34 cellular contexts compared by ENCODE assay signal in the genomic region with DNA sequence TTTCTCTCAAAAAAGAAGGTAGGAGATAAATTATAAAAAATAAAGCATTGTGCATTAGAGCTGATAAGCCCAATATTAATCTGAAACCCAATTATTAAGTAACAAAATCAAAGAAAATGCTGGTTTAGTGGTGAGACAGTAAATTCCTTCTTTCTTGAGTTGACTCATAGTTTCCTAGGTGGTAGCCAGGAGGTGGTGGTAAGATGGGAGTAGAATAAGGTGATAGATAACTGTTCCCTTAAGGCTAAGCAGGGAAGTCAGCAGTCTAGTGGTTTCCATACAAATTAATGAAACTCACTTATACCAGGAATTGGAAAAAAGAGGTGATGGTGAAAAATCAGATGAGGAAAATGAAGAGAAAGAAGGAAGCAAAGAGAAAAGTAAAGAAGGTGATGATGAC. TPM values are rescaled to one million over a fixed set of nuclear protein-coding genes. Genes with fewer than 3 reads are reported as not detected.
"Had no signal": no experiment of that assay in that cellular context is flagged by ENCODE, and none has a peak within 500 bp of the region (broad histone marks: within the 10 kb centered on the region; RNA-seq: fewer than 3 reads in every experiment).

No MANE protein-coding gene starts in this region.

- H3K9me3 ChIP-seq: Peyer's patch, SJSA1, SK-N-SH had no signal

- H3K4me3 ChIP-seq: cardiac muscle cell, Peyer's patch, SJSA1 had no signal

- H3K9me2 ChIP-seq: SK-N-SH had no signal

- H3K36me3 ChIP-seq: cardiac muscle cell, Peyer's patch, SJSA1 had no signal

- DNase-seq: activated B cell treated with CpG ODN at 0.5 μM for 24 hours; activated CD4-positive, alpha-beta memory T cell treated with anti-CD3 and anti-CD28 coated beads for 36 hours; activated CD4-positive, alpha-beta T cell treated with anti-CD3 and anti-CD28 coated beads for 4 hours; activated CD4-positive, alpha-beta T cell treated with anti-CD3 and anti-CD28 coated beads, Interleukin-2, amount 50 U/mL, for 1 hour; activated CD4-positive, CD25-positive, alpha-beta regulatory T cell treated with anti-CD3 and anti-CD28 coated beads, Interleukin-2, amount 50 U/mL, for 72 hours; activated CD8-positive, alpha-beta memory T cell treated with anti-CD3 and anti-CD28 coated beads, Interleukin-2, amount 10 ng/mL, durations not matched to agents 7 days and 5 days; activated CD8-positive, alpha-beta memory T cell treated with anti-CD3 and anti-CD28 coated beads, Interleukin-2, amount 50 U/mL, for 48 hours; activated effector memory CD4-positive, alpha-beta T cell treated with Interleukin-2 at 50 U/mL for 16 hours; activated naive CD4-positive, alpha-beta T cell treated with anti-CD3 and anti-CD28 coated beads, Interleukin-2, amount 10 ng/mL, durations not matched to agents 7 days and 5 days; activated naive CD8-positive, alpha-beta T cell treated with anti-CD3 and anti-CD28 coated beads, Interleukin-2, amount 50 U/mL, for 24 hours; activated T-cell treated with anti-CD3 and anti-CD28 coated beads, Interleukin-2, amount 50 U/mL, for 48 hours; amniotic stem cell; aorta; NCI-H1105; NCI-H1436; NCI-H1694; NCI-H1930; NCI-H2081 treated with DMSO at 0.1 percent for 48 hours; NCI-H510A; NCI-H526; NCI-H748 treated with DMSO at 0.1 percent for 48 hours; NK-92 treated with Interleukin-12 subunit alpha and Interleukin-12 subunit beta, amount 100 ng/mL, for 24 hours; PC-3; Peyer's patch; RPMI8226; SHP77 treated with DMSO at 0.1 percent for 48 hours; SK-N-SH; T-cell; T-helper 2 cell; T-helper 9 cell had no signal

- H3K27ac ChIP-seq: cardiac muscle cell, Peyer's patch, SJSA1, VCaP had no signal

- ATAC-seq: activated CD8-positive, alpha-beta memory T cell treated with anti-CD3 and anti-CD28 coated beads, Interleukin-2, amount 10 ng/mL, durations not matched to agents 7 days and 5 days; activated naive CD8-positive, alpha-beta T cell treated with anti-CD3 and anti-CD28 coated beads, Interleukin-2, amount 50 U/mL, for 24 hours; PC-3; T-cell had no signal

- H3K4me1 ChIP-seq: Peyer's patch, SJSA1 had no signal

- H3K4me2 ChIP-seq: SK-N-SH had no signal

- H3K27me3 ChIP-seq: cardiac muscle cell, Peyer's patch, SJSA1 had no signal

RNA-seq across cellular contexts. Expression of a gene that starts 52.4 kb away (rescaled TPM):
- total RNA-seq: MCF 10A had no signal
